1 cellular context compared by ENCODE assay signal in the genomic region with DNA sequence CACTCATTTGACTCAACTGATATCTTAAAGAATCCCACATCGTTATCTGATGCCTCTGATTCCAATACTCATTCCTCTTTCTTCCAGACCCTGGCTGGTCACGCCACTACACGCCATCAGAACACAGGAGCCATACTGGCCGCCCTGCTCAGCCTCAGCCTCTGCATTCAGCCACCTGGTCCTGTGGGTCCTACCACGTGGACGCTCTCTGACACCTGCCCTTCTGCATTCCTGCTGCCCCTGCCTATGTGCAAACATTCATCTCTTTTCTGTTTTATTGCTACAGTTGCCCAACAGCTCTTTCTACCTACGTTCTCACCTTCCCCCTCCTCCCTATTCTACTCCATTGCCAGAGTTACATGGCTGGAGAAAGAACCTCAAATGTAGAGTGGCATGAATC.
TF ChIP-seq lines count a peak whose summit lies in the region.

No MANE protein-coding gene starts in this region.

TF ChIP-seq in GM12878, 131 proteins besides CTCF, POLR2A, EP300 and RAD21 (continued from another document):
- TF ChIP-seq, protein P1, sequence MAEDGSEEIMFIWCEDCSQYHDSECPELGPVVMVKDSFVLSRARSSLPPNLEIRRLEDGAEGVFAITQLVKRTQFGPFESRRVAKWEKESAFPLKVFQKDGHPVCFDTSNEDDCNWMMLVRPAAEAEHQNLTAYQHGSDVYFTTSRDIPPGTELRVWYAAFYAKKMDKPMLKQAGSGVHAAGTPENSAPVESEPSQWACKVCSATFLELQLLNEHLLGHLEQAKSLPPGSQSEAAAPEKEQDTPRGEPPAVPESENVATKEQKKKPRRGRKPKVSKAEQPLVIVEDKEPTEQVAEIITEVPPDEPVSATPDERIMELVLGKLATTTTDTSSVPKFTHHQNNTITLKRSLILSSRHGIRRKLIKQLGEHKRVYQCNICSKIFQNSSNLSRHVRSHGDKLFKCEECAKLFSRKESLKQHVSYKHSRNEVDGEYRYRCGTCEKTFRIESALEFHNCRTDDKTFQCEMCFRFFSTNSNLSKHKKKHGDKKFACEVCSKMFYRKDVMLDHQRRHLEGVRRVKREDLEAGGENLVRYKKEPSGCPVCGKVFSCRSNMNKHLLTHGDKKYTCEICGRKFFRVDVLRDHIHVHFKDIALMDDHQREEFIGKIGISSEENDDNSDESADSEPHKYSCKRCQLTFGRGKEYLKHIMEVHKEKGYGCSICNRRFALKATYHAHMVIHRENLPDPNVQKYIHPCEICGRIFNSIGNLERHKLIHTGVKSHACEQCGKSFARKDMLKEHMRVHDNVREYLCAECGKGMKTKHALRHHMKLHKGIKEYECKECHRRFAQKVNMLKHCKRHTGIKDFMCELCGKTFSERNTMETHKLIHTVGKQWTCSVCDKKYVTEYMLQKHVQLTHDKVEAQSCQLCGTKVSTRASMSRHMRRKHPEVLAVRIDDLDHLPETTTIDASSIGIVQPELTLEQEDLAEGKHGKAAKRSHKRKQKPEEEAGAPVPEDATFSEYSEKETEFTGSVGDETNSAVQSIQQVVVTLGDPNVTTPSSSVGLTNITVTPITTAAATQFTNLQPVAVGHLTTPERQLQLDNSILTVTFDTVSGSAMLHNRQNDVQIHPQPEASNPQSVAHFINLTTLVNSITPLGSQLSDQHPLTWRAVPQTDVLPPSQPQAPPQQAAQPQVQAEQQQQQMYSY (CRISPR knock-in tag; IDR thresholded peaks at IDR 0.05), result no peak
